ENCODE assay signal across 8 cellular contexts in genomic region chr3:38497026-38497425, GRCh38. TPM values are rescaled to one million over a fixed set of nuclear protein-coding genes. Genes with fewer than 3 reads are reported as not detected.
DNase-seq lines count a peak whose midpoint lies in the region; ATAC-seq and TF ChIP-seq lines count a peak whose summit lies in the region.

No MANE protein-coding gene starts in this region.

- peak overlapping the region in 6 of 10 donors; percentile 79 to 91 (median 86) for H3K27ac ChIP-seq in heart right ventricle
- H3K27ac ChIP-seq in vagina: no peak overlapping the region

- H3K27ac Mint-ChIP-seq in activated naive CD8-positive, alpha-beta T cell: peak overlapping the region; percentile 92

- 28 to 35% methylated on average over 4 of the region's 4 CpGs for WGBS in heart right ventricle, 2 donors

- no peaks in the 10 kb centered on the region for H3K9me3 Mint-ChIP-seq in activated naive CD8-positive, alpha-beta T cell (ENCODE audit: low read depth)

- peaks cover 0 to 41% (median under 1%) of the 10 kb centered on the region in 9 donors for H3K36me3 ChIP-seq in heart right ventricle
- H3K36me3 ChIP-seq in vagina: peaks cover 0 to 6% of the 10 kb centered on the region in 2 donors

- TF ChIP-seq CTCF in heart right ventricle (IDR thresholded peaks at IDR 0.05) (no peak), vagina (IDR thresholded peaks at IDR 0.05) (no peak)

- no peaks in the 10 kb centered on the region for H3K27me3 Mint-ChIP-seq in activated naive CD8-positive, alpha-beta T cell

- ATAC-seq in heart right ventricle: no peak
- ATAC-seq in left ventricle myocardium superior: no peak
- ATAC-seq in GM19351 (IDR thresholded peaks at IDR 0.05; ENCODE audit: unreplicated experiment): no peak
- ATAC-seq in HG03342 (IDR thresholded peaks at IDR 0.05; ENCODE audit: unreplicated experiment): no peak

- H3K4me1 ChIP-seq in heart right ventricle (peaks cover 0 to 48% (median 10%) of the 10 kb centered on the region in 9 donors), vagina (peaks cover 14% of the 10 kb centered on the region)

- H3K4me1 Mint-ChIP-seq in activated naive CD8-positive, alpha-beta T cell (ENCODE audit: low read depth): peaks cover 22% of the 10 kb centered on the region

- intact Hi-C loops in heart right ventricle (cut with DNase I): loop anchor here in 8 of 10 donors (2.0 to 10.0 kb wide), 5 partner anchors 154 to 348 kb away; no protein-coding TSS in a partner anchor
- intact Hi-C loops in left ventricle myocardium superior (cut with micrococcal nuclease): loop anchor here (10.0 kb wide), 1 partner anchor 158 kb away; no protein-coding TSS in a partner anchor
- intact Hi-C loops in vagina (cut with DNase I): no loop called here

- H3K9me3 ChIP-seq in heart right ventricle: no peaks in the 10 kb centered on the region
- no peaks in the 10 kb centered on the region for H3K9me3 ChIP-seq in vagina

- H3K4me3 Mint-ChIP-seq in activated naive CD8-positive, alpha-beta T cell: peak overlapping the region; percentile 98

- no peak for DNase-seq in heart right ventricle
- no peak for DNase-seq in left ventricle myocardium superior
- peak; percentile 22 for DNase-seq in kidney glomerular epithelial cell (lab: John Stamatoyannopoulos, UW)
- DNase-seq in vagina (ENCODE audit: extremely low spot score in 2 of 2): no peak
- DNase-seq in NCI-H1436 (lab: John Stamatoyannopoulos, UW): no peak

- peak overlapping the region in 9 of 10 donors; percentile 63 to 85 (median 72) for H3K4me3 ChIP-seq in heart right ventricle
- peak overlapping the region; percentile 69 to 84 for H3K4me3 ChIP-seq in vagina

- H3K36me3 Mint-ChIP-seq in activated naive CD8-positive, alpha-beta T cell: peaks cover 5% of the 10 kb centered on the region

- H3K27me3 ChIP-seq in heart right ventricle (no peaks in the 10 kb centered on the region), vagina (no peaks in the 10 kb centered on the region)

- TF ChIP-seq POLR2A in vagina (IDR thresholded peaks at IDR 0.05): no peak

RNA-seq across cellular contexts. Expression of gene EXOG, which starts 0.9 kb away (rescaled TPM):
- total RNA-seq in heart right ventricle (10 to 100 TPM; 11.9 to 38.9 (median 25.4) TPM), left ventricle myocardium superior (27.0 TPM), vagina (8.8 TPM)
- polyA plus RNA-seq in heart right ventricle: 10 to 100 TPM; 10.7 to 39.9 TPM

RNA-seq across cellular contexts. Expression of gene ACVR2B, which starts 43.3 kb away (rescaled TPM):
- total RNA-seq in heart right ventricle (1 to 10 TPM; 3.7 to 7.6 (median 6.3) TPM), left ventricle myocardium superior (4.7 TPM), vagina (3.7 TPM)
- polyA plus RNA-seq in heart right ventricle: 1 to 10 TPM in 1 of 2 donors, under 1 TPM in 1; 0.43 to 1.4 TPM
